In genomic region chr4:76494243-76494642, GRCh38 we compare ENCODE assay signal across 2 cellular contexts.
TF ChIP-seq lines count a peak whose summit lies in the region.

No MANE protein-coding gene starts in this region.

TF ChIP-seq in liver, 16 proteins besides CTCF, POLR2A, EP300 and RAD21:
- TF ChIP-seq YY1 (IDR thresholded peaks at IDR 0.05) = peak; percentile 83
- TF ChIP-seq ATF3 (IDR thresholded peaks at IDR 0.05) = no peak
- TF ChIP-seq FOXA2 (IDR thresholded peaks at IDR 0.05) = no peak
- TF ChIP-seq RXRA (IDR thresholded peaks at IDR 0.05) = peak; percentile 32 to 35
- peak in 1 of 2 donors; percentile 11 for TF ChIP-seq EGR1 (IDR thresholded peaks at IDR 0.05; ENCODE audit: low read depth in 2 of 2)
- no peak for TF ChIP-seq GABPA (IDR thresholded peaks at IDR 0.05 in 1 of 2, conservative IDR thresholded peaks at IDR 0.05 in 1 of 2)
- no peak for TF ChIP-seq SP1 (IDR thresholded peaks at IDR 0.05)
- TF ChIP-seq HNF4A (conservative IDR thresholded peaks at IDR 0.05) = peak in 1 of 2 donors; percentile 39
- peak; percentile 34 for TF ChIP-seq TAF1 (conservative IDR thresholded peaks at IDR 0.05)
- TF ChIP-seq MAX (IDR thresholded peaks at IDR 0.05) = no peak
- TF ChIP-seq NR2F2 (IDR thresholded peaks at IDR 0.05) = no peak
- no peak for TF ChIP-seq REST (IDR thresholded peaks at IDR 0.05)
- TF ChIP-seq JUND (IDR thresholded peaks at IDR 0.05) = peak in 1 of 2 donors; percentile 26
- TF ChIP-seq FOXA1 (IDR thresholded peaks at IDR 0.05) = no peak

TF ChIP-seq in HepG2, 621 proteins besides CTCF, POLR2A, EP300 and RAD21:
- TF ChIP-seq ZNF260 (CRISPR knock-in tag; IDR thresholded peaks at IDR 0.05; ENCODE audit: borderline replicate concordance, low read depth) (no peak), ATF1 (CRISPR knock-in tag; IDR thresholded peaks at IDR 0.05) (no peak), ZNF800 (CRISPR knock-in tag; IDR thresholded peaks at IDR 0.05) (no peak), ZBTB46 (CRISPR knock-in tag; IDR thresholded peaks at IDR 0.05; ENCODE audit: borderline replicate concordance) (no peak), ZNF512B (CRISPR knock-in tag; IDR thresholded peaks at IDR 0.05; ENCODE audit: borderline replicate concordance) (no peak), SRSF4 (IDR thresholded peaks at IDR 0.05; ENCODE audit: low read depth, low read length, poor library complexity, severe bottlenecking) (no peak), NR2C2 (CRISPR knock-in tag; IDR thresholded peaks at IDR 0.05; ENCODE audit: borderline replicate concordance) (no peak), PRDM4 (CRISPR knock-in tag; IDR thresholded peaks at IDR 0.05; ENCODE audit: borderline replicate concordance) (no peak), TSC22D2 (CRISPR knock-in tag; IDR thresholded peaks at IDR 0.05; ENCODE audit: borderline replicate concordance) (no peak), HNRNPLL (IDR thresholded peaks at IDR 0.05; ENCODE audit: low read depth, low read length, poor library complexity, severe bottlenecking) (no peak), ZNF773 (CRISPR knock-in tag; IDR thresholded peaks at IDR 0.05; ENCODE audit: borderline replicate concordance) (no peak), KLF6 (CRISPR knock-in tag; IDR thresholded peaks at IDR 0.05) (no peak), ZNF24 (IDR thresholded peaks at IDR 0.05) (no peak), NR2F6 (IDR thresholded peaks at IDR 0.05) (no peak), NR2F6 (CRISPR knock-in tag; IDR thresholded peaks at IDR 0.05) (no peak), MAZ (IDR thresholded peaks at IDR 0.05; ENCODE audit: borderline replicate concordance, low read depth, low read length) (no peak), MAZ (CRISPR knock-in tag; IDR thresholded peaks at IDR 0.05; ENCODE audit: low read depth) (no peak), HHEX (CRISPR knock-in tag; IDR thresholded peaks at IDR 0.05) (no peak), CERS6 (CRISPR knock-in tag; IDR thresholded peaks at IDR 0.05) (no peak), ZNF335 (CRISPR knock-in tag; IDR thresholded peaks at IDR 0.05) (no peak), SAP130 (CRISPR knock-in tag; IDR thresholded peaks at IDR 0.05; ENCODE audit: low read depth) (no peak), ATF7 (IDR thresholded peaks at IDR 0.05) (no peak), ATF7 (CRISPR knock-in tag; IDR thresholded peaks at IDR 0.05) (no peak)
